ENCODE assay signal across 1 cellular context in genomic region chr6:28172006-28172405, GRCh38.
TF ChIP-seq lines count a peak whose summit lies in the region.

No MANE protein-coding gene starts in this region.

TF ChIP-seq in IMR-90, 13 proteins besides CTCF, POLR2A, EP300 and RAD21 (continued from another document):
- TF ChIP-seq USF2 (IDR thresholded peaks at IDR 0.05; ENCODE audit: low read depth, low read length), result no peak
- TF ChIP-seq SMC3 (IDR thresholded peaks at IDR 0.05; ENCODE audit: low read depth, low read length), result no peak
TF ChIP-seq in IMR-90: peak in this region for 0.
